ENCODE assay signal across 8 cellular contexts in the genomic region with DNA sequence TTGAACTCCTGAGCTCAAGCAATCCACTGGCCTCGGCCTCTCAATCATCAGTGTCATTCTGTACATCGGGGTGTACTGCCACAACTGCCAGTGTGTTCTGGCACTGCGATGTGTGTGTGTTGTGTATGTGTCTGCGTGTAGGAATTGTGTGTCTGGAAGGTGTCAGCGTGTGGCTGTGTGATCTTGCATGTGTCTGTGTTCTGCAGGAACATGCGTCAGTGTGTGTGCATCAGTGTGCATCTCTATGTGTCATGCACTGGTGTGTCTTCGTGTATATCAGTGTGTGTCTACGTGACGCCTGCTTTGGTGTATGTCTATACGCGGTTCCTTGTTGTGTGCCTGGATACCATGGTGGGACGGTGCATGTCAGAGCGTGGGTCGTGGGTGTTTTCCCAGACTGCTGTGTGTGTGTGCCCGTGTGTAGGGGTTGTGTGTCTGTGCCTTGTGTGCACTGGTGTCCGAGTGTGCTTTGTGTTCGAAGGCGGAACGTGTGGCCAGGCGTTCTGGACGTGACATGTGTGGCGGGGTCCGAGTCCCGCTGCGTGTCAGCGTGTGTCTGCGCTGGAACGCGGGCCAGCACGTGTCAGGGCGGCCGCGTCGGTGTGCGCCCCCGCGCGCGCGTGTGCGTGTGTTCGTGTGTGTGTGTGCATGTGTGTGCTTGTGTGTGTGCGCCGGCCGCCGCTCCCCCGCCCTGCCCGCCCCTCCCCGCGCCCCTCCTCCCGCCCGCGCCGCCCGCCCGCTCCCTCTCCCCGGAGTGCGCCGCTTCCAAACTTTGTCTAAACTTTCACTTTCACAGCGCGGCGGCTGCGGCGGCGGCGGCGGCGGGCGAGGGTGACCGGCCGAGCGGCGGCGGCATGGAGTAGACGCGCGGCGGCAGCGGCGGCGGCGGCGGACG. TPM values are rescaled to one million over a fixed set of nuclear protein-coding genes. Genes with fewer than 3 reads are reported as not detected.
A peak's percentile ranks its signal among the peaks of the same experiment; 100 is the strongest.
DNase-seq lines count a peak whose midpoint lies in the region; ATAC-seq and TF ChIP-seq lines count a peak whose summit lies in the region.

A gene (plus strand): TSS at position 775 of the 895 bp plus-strand sequence. CDS start 363 bp downstream, outside the sequence.

- WGBS in IMR-90 (ENCODE audit: extremely low coverage in 2 of 2, insufficient read length in 1 of 2), 2 experiments: 30% methylated on average over 29 of the region's 84 CpGs; no CpG with 5 or more reads in 1 of the 2 experiments

- H3K79me1 ChIP-seq in IMR-90 (ENCODE audit: low read depth in 1 of 2, low read length in 2 of 2): peaks cover 16 to 39% of the 10 kb centered on the region in 2 experiments

- H2BK120ac ChIP-seq in IMR-90 (ENCODE audit: low read depth, low read length): peak within 1 kb of the TSS; percentile 37

- H4K91ac ChIP-seq in IMR-90 (ENCODE audit: insufficient read depth, low read depth, low read length): peak within 1 kb of the TSS; percentile 79

- H3K4me1 ChIP-seq in BLaER1 treated with 17β-estradiol and CSF1 and Interleukin-3, amounts not matched to agents 10 nM and 100 nM: peaks cover 0 to 40% (median 25%) of the 10 kb centered on the region in 10 experiments; a peak in 17 of 20 replicates
- H3K4me1 ChIP-seq in IMR-90 (ENCODE audit: control insufficient read depth, insufficient read depth, low read length): peaks cover 13% of the 10 kb centered on the region

- peak within 1 kb of the TSS; percentile 79 for H2BK5ac ChIP-seq in IMR-90 (ENCODE audit: low read depth, low read length, poor library complexity, severe bottlenecking)

- peaks cover 0 to 16% (median 6%) of the 10 kb centered on the region in 11 experiments; a peak in 7 of 22 replicates for H3K36me3 ChIP-seq in BLaER1 treated with 17β-estradiol and CSF1 and Interleukin-3, amounts not matched to agents 10 nM and 100 nM
- peaks cover 13% of the 10 kb centered on the region for H3K36me3 ChIP-seq in IMR-90 (ENCODE audit: control insufficient read depth, insufficient read depth, low read length)

- peak within 1 kb of the TSS; percentile 96 for H2AK5ac ChIP-seq in IMR-90 (ENCODE audit: low read depth, low read length)

- H3K4me3 ChIP-seq in BLaER1 treated with 17β-estradiol and CSF1 and Interleukin-3, amounts not matched to agents 10 nM and 100 nM: peak within 1 kb of the TSS; percentile 72 to 91 (median 80)
- H3K4me3 ChIP-seq in IMR-90 (ENCODE audit: insufficient read depth, low read depth, low read length) (peak within 1 kb of the TSS; percentile 93), choroid plexus epithelial cell (ENCODE audit: low read depth, low read length) (peak within 1 kb of the TSS; percentile 76)

- no peak for TF ChIP-seq RAD21 in IMR-90 (IDR thresholded peaks at IDR 0.05; ENCODE audit: low read length)

- peak within 1 kb of the TSS; percentile 99 for H2AK9ac ChIP-seq in IMR-90 (replicated peaks; ENCODE audit: low read depth, low read length, poor library complexity)

- H3K9me3 ChIP-seq in BLaER1 treated with 17β-estradiol and CSF1 and Interleukin-3, amounts not matched to agents 10 nM and 100 nM (replicated peaks in 1 of 11): no peaks in the 10 kb centered on the region
- H3K9me3 ChIP-seq in IMR-90 (ENCODE audit: control insufficient read depth, insufficient read depth, low read length): no peaks in the 10 kb centered on the region

- H3K56ac ChIP-seq in IMR-90 (ENCODE audit: extremely low read depth, insufficient read depth, low read length): 0 out of 2 replicates have a peak within 1 kb of the TSS, but pooled peaks have one; percentile 4

- H3K4ac ChIP-seq in IMR-90 (ENCODE audit: low read depth, low read length): peak within 1 kb of the TSS; percentile 81

- peak within 1 kb of the TSS; percentile 30; the same call in 1 of the 2 replicates for H2BK20ac ChIP-seq in IMR-90 (ENCODE audit: low read depth, low read length)

- peak within 1 kb of the TSS; percentile 67 for H4K5ac ChIP-seq in IMR-90 (ENCODE audit: low read depth, low read length)

- peak within 1 kb of the TSS; percentile 91 to 99 (median 97) for H3K4me2 ChIP-seq in BLaER1 treated with 17β-estradiol and CSF1 and Interleukin-3, amounts not matched to agents 10 nM and 100 nM
- H3K4me2 ChIP-seq in IMR-90 (ENCODE audit: low read depth, low read length): peak within 1 kb of the TSS; percentile 76

- dilution Hi-C loops in IMR-90 (cut with HindIII; ENCODE audit: low sequenced_read_pairs, unreplicated experiment): no loop called here

- POLR2A ChIA-PET in IMR-90 (lab: Charles Lee; ENCODE audit: unreplicated experiment): no interaction called here

- H3K9ac ChIP-seq in BLaER1 treated with 17β-estradiol and CSF1 and Interleukin-3, amounts not matched to agents 10 nM and 100 nM: peak within 1 kb of the TSS; percentile 73 to 91 (median 84)
- H3K9ac ChIP-seq in IMR-90 (ENCODE audit: low read depth, low read length): peak within 1 kb of the TSS; percentile 78

- no TSS peak for BruUV-seq in IMR-90 (replicated peaks; lab: Mats Ljungman, UMichigan)

- peak within 1 kb of the TSS; percentile 85 for H3K14ac ChIP-seq in IMR-90 (replicated peaks; ENCODE audit: low read depth, low read length)

- TF ChIP-seq POLR2A in IMR-90 (IDR thresholded peaks at IDR 0.05; ENCODE audit: low read depth, low read length): no peak

- DNase-seq in IMR-90 (peak; percentile 39), choroid plexus epithelial cell (ENCODE audit: low read depth) (peak; percentile 44)
- peak; percentile 46 for DNase-seq in activated CD4-positive, alpha-beta T cell treated with anti-CD3 and anti-CD28 coated beads for 1 hour
- DNase-seq in stimulated activated CD4-positive, alpha-beta T cell treated with anti-CD3 and anti-CD28 coated beads, Interleukin-1b, Interleukin-23, amount 100 ng/mL, for 48 hours: peak; percentile 45

- peak within 1 kb of the TSS; percentile 47 for H3K18ac ChIP-seq in IMR-90 (ENCODE audit: low read depth, low read length)

- H3K23ac ChIP-seq in IMR-90 (ENCODE audit: low read depth, low read length): peak within 1 kb of the TSS; percentile 89

- H2BK15ac ChIP-seq in IMR-90 (ENCODE audit: low read depth, low read length): peak within 1 kb of the TSS; percentile 87; the same call in 2 of the 3 replicates

- peaks cover 6 to 24% (median 8%) of the 10 kb centered on the region in 11 experiments; a peak in 18 of 22 replicates for H3K27me3 ChIP-seq in BLaER1 treated with 17β-estradiol and CSF1 and Interleukin-3, amounts not matched to agents 10 nM and 100 nM
- H3K27me3 ChIP-seq in IMR-90 (ENCODE audit: control insufficient read depth, insufficient read depth, low read length) (no peaks in the 10 kb centered on the region), layer of hippocampus (ENCODE audit: control insufficient read depth, insufficient read depth, low read length) (no peaks in the 10 kb centered on the region)

- peak within 1 kb of the TSS; percentile 48 to 75; a peak in 2 of 4 replicates for H4K8ac ChIP-seq in IMR-90 (ENCODE audit: low read depth in 2 of 2, low read length in 2 of 2)

- H3K27ac ChIP-seq in BLaER1 treated with 17β-estradiol and CSF1 and Interleukin-3, amounts not matched to agents 10 nM and 100 nM: peak within 1 kb of the TSS in 10 of 11 experiments; percentile 50 to 82 (median 77); a peak in 20 of 22 replicates
- H3K27ac ChIP-seq in IMR-90 (ENCODE audit: insufficient read depth, low read length) (peak within 1 kb of the TSS; percentile 76), layer of hippocampus (ENCODE audit: low read depth, low read length) (peak within 1 kb of the TSS; percentile 88)

- peaks cover 0 to 34% (median 19%) of the 10 kb centered on the region in 11 experiments; a peak in 17 of 22 replicates for H4K20me1 ChIP-seq in BLaER1 treated with 17β-estradiol and CSF1 and Interleukin-3, amounts not matched to agents 10 nM and 100 nM
- H4K20me1 ChIP-seq in IMR-90 (ENCODE audit: insufficient read depth, low read length): peaks cover 22% of the 10 kb centered on the region

- CTCF ChIA-PET in IMR-90 (lab: Yijun Ruan, JAX): interaction anchor here (0.8 to 3.3 kb wide), 2 partner anchors 66 to 99 kb away, joined by 3 to 10 read pairs; no protein-coding TSS in a partner anchor

- intact Hi-C loops in IMR-90 (cut with micrococcal nuclease): loop anchor here (5.0 kb wide), 1 partner anchor 67 kb away; no protein-coding TSS in a partner anchor

- ATAC-seq in IMR-90 (ENCODE audit: low read depth) (peak; percentile 74), HG03139 (IDR thresholded peaks at IDR 0.05; ENCODE audit: unreplicated experiment) (no peak), HG02981 (IDR thresholded peaks at IDR 0.05; ENCODE audit: unreplicated experiment) (no peak)

- in situ Hi-C loops in IMR-90 (cut with MboI; ENCODE audit: low sequenced_read_pairs): loop anchor here (25.0 kb wide), 1 partner anchor 742 kb away; a partner anchor contains a TSS

- H3K9me1 ChIP-seq in IMR-90 (ENCODE audit: insufficient read depth, low read length): peaks cover 11% of the 10 kb centered on the region

- TF ChIP-seq CTCF in IMR-90 (conservative IDR thresholded peaks at IDR 0.05; ENCODE audit: low read depth, low read length): no peak
- TF ChIP-seq CTCF in choroid plexus epithelial cell (conservative IDR thresholded peaks at IDR 0.05; ENCODE audit: low read depth, low read length): no peak

- peak within 1 kb of the TSS; percentile 99 for H2AFZ ChIP-seq in IMR-90 (replicated peaks; ENCODE audit: low read length, poor library complexity)

TF ChIP-seq in IMR-90, 13 proteins besides CTCF, POLR2A, EP300 and RAD21 (continues in another document):
- TF ChIP-seq, protein P1, sequence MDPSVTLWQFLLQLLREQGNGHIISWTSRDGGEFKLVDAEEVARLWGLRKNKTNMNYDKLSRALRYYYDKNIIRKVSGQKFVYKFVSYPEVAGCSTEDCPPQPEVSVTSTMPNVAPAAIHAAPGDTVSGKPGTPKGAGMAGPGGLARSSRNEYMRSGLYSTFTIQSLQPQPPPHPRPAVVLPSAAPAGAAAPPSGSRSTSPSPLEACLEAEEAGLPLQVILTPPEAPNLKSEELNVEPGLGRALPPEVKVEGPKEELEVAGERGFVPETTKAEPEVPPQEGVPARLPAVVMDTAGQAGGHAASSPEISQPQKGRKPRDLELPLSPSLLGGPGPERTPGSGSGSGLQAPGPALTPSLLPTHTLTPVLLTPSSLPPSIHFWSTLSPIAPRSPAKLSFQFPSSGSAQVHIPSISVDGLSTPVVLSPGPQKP (IDR thresholded peaks at IDR 0.05; ENCODE audit: borderline replicate concordance, low read depth, low read length): no peak
- TF ChIP-seq CHD1 (IDR thresholded peaks at IDR 0.05; ENCODE audit: low read depth, low read length) (no peak), BHLHE40 (IDR thresholded peaks at IDR 0.05; ENCODE audit: low read depth, low read length) (peak; percentile 74), SMC3 (IDR thresholded peaks at IDR 0.05; ENCODE audit: low read depth, low read length) (no peak), MAZ (IDR thresholded peaks at IDR 0.05; ENCODE audit: borderline replicate concordance, low read depth, low read length) (no peak), NFE2L2 (IDR thresholded peaks at IDR 0.05; ENCODE audit: low read depth, low read length) (no peak), MAFK (IDR thresholded peaks at IDR 0.05; ENCODE audit: low read depth, low read length) (no peak), MXI1 (IDR thresholded peaks at IDR 0.05; ENCODE audit: borderline replicate concordance, low read depth, low read length) (peak; percentile 85; the same call in 1 of the 2 replicates)

RNA-seq across cellular contexts. Expression of the gene that starts here (rescaled TPM):
- total RNA-seq in IMR-90 (2012; rRNA removed): 10.0 and 10.2 TPM in 2 replicates
- 46.9 and 47.7 TPM in 2 replicates for polyA plus RNA-seq in IMR-90 (2012; rRNA removed)
- polyA plus RNA-seq in IMR-90 (2012; cell fraction: cytosol; rRNA removed): 34.3 and 53.4 TPM in 2 replicates
- 34.8 and 48.3 TPM in 2 replicates for polyA plus RNA-seq in IMR-90 (2012; cell fraction: nucleus; rRNA removed; ENCODE audit: low replicate concordance)
